1 cellular context compared by ENCODE assay signal in genomic region chr15:60478633-60479360, GRCh38.
A peak's percentile ranks its signal among the peaks of the same experiment; 100 is the strongest.
TF ChIP-seq lines count a peak whose summit lies in the region.

Gene ICE2, minus strand, starts transcription at chr15:60479142. Its CDS starts 1,165 bp downstream, at chr15:60477977.

TF ChIP-seq in K562, 482 proteins besides CTCF, POLR2A, EP300 and RAD21 (continued from another document and continues in another):
- TF ChIP-seq PATZ1 (CRISPR knock-in tag; IDR thresholded peaks at IDR 0.05; ENCODE audit: borderline replicate concordance) (no peak), WHSC1 (IDR thresholded peaks at IDR 0.05; ENCODE audit: low read length) (peak; percentile 34), MTA2 (IDR thresholded peaks at IDR 0.05; ENCODE audit: low read depth) (no peak), CBX2 (IDR thresholded peaks at IDR 0.05; ENCODE audit: insufficient read depth, low read length, poor library complexity, severe bottlenecking) (no peak), ZNF133 (CRISPR knock-in tag; IDR thresholded peaks at IDR 0.05) (no peak), ZSCAN32 (CRISPR knock-in tag; IDR thresholded peaks at IDR 0.05) (no peak), NCOA6 (IDR thresholded peaks at IDR 0.05) (no peak), USF2 (CRISPR knock-in tag; IDR thresholded peaks at IDR 0.05) (no peak), ZNF408 (CRISPR knock-in tag; IDR thresholded peaks at IDR 0.05; ENCODE audit: low read depth) (no peak), YBX1 (IDR thresholded peaks at IDR 0.05) (no peak), ARHGAP35 (IDR thresholded peaks at IDR 0.05; ENCODE audit: partially characterized antibody) (no peak), E4F1 (CRISPR knock-in tag; IDR thresholded peaks at IDR 0.05; ENCODE audit: borderline replicate concordance) (no peak), ETS2 (tag; IDR thresholded peaks at IDR 0.05; ENCODE audit: borderline replicate concordance, poor library complexity, severe bottlenecking) (no peak), HLTF (IDR thresholded peaks at IDR 0.05) (no peak), PRPF4 (IDR thresholded peaks at IDR 0.05; ENCODE audit: insufficient read depth, low read depth, low read length, poor library complexity, severe bottlenecking) (peak; percentile 64), ARID3B (CRISPR knock-in tag; IDR thresholded peaks at IDR 0.05; ENCODE audit: borderline replicate concordance) (no peak), DMBX1 (CRISPR knock-in tag; IDR thresholded peaks at IDR 0.05; ENCODE audit: borderline replicate concordance) (no peak), PHB (CRISPR knock-in tag; IDR thresholded peaks at IDR 0.05) (no peak), POLR2G (IDR thresholded peaks at IDR 0.05; ENCODE audit: low read depth, low read length) (peak; percentile 99), ZNF507 (tag; conservative IDR thresholded peaks at IDR 0.05) (no peak), CXXC5 (CRISPR knock-in tag; IDR thresholded peaks at IDR 0.05) (peak; percentile 95), RBFOX2 (IDR thresholded peaks at IDR 0.05; ENCODE audit: low read depth, low read length) (peak; percentile 100), IRF9 (tag; IDR thresholded peaks at IDR 0.05) (no peak), ELF1 (tag; IDR thresholded peaks at IDR 0.05) (peak; percentile 88), MLLT1 (IDR thresholded peaks at IDR 0.05) (peak; percentile 35 to 56; a peak in 2 of 4 replicates), ZZZ3 (IDR thresholded peaks at IDR 0.05) (0 out of 2 replicates have a peak, but pooled peaks have one; percentile 42), ZNF449 (CRISPR knock-in tag; IDR thresholded peaks at IDR 0.05) (no peak), TEAD1 (CRISPR knock-in tag; IDR thresholded peaks at IDR 0.05) (no peak), GABPB1 (CRISPR knock-in tag; IDR thresholded peaks at IDR 0.05) (peak; percentile 92), PKNOX1 (IDR thresholded peaks at IDR 0.05) (peak; percentile 78), ZNF592 (IDR thresholded peaks at IDR 0.05) (peak; percentile 75; the same call in 1 of the 2 replicates), NRF1 (conservative IDR thresholded peaks at IDR 0.05 in 1 of 2, IDR thresholded peaks at IDR 0.05 in 1 of 2) (peak; percentile 84 to 88), ZC3H11A (IDR thresholded peaks at IDR 0.05; ENCODE audit: low read depth, low read length) (no peak), MYBL2 (IDR thresholded peaks at IDR 0.05; ENCODE audit: low read depth) (no peak; the same call in 1 of the 2 replicates), MYBL2 (CRISPR knock-in tag; IDR thresholded peaks at IDR 0.05; ENCODE audit: borderline replicate concordance) (no peak; the same call in 1 of the 2 replicates), AFF4 (CRISPR knock-in tag; IDR thresholded peaks at IDR 0.05) (peak; percentile 57), RNF2 (IDR thresholded peaks at IDR 0.05) (peak; percentile 78), NELFE (IDR thresholded peaks at IDR 0.05; ENCODE audit: insufficient read depth, insufficient read length) (no peak), JUND (IDR thresholded peaks at IDR 0.05; ENCODE audit: borderline replicate concordance, low read depth, low read length) (peak; percentile 61; the same call in 1 of the 2 replicates), JUND (tag; IDR thresholded peaks at IDR 0.05; ENCODE audit: borderline replicate concordance, low read depth, low read length) (no peak; the same call in 2 of the 3 replicates)
